Comparison of ENCODE assay signal across 17 cellular contexts in genomic region chr12:31361730-31362114, GRCh38. TPM values are rescaled to one million over a fixed set of nuclear protein-coding genes. Genes with fewer than 3 reads are reported as not detected.
DNase-seq lines count a peak whose midpoint lies in the region; ATAC-seq and TF ChIP-seq lines count a peak whose summit lies in the region.
"Had no signal": no experiment of that assay in that cellular context is flagged by ENCODE, and none has a peak within 500 bp of the region (broad histone marks: within the 10 kb centered on the region; RNA-seq: fewer than 3 reads in every experiment).

No MANE protein-coding gene starts in this region.

- no peak for TF ChIP-seq CTCF in osteoblast (IDR thresholded peaks at IDR 0.05; ENCODE audit: extremely low read depth, low read depth, low read length)

- H3K9me3 Mint-ChIP-seq in T-helper 2 cell treated with Interferon-gamma antibody and Interleukin-4, amounts not matched to agents 5 μg/mL and 100 μg/mL, for 36 hours = no peaks in the 10 kb centered on the region
- H3K9me3 Mint-ChIP-seq in immature natural killer cell = no peaks in the 10 kb centered on the region
- H3K9me3 Mint-ChIP-seq: naive thymus-derived CD8-positive, alpha-beta T cell; stimulated activated naive CD8-positive, alpha-beta T cell treated with anti-CD3 and anti-CD28 coated beads, Interleukin-15, Interleukin-2, amounts not matched to agents 100 ng/mL and 50 ng/mL, for 24 hours; T-cell had no signal

- H3K27ac ChIP-seq in osteoblast (ENCODE audit: low read depth, low read length) = no peak overlapping the region

- no peaks in the 10 kb centered on the region for H3K36me3 ChIP-seq in osteoblast (ENCODE audit: insufficient read depth, low read length)
- H3K36me3 ChIP-seq: BLaER1 had no signal

- H3K27ac Mint-ChIP-seq in T-helper 2 cell treated with Interferon-gamma antibody and Interleukin-4, amounts not matched to agents 5 μg/mL and 100 μg/mL, for 36 hours = peak overlapping the region; percentile 93
- H3K27ac Mint-ChIP-seq in T-helper 17 cell = peak overlapping the region; percentile 45
- peak overlapping the region; percentile 85 to 96 (median 94) for H3K27ac Mint-ChIP-seq in immature natural killer cell
- H3K27ac Mint-ChIP-seq: stimulated activated naive CD8-positive, alpha-beta T cell treated with anti-CD3 and anti-CD28 coated beads, Interleukin-15, Interleukin-2, amounts not matched to agents 100 ng/mL and 50 ng/mL, for 24 hours had no signal

- no peaks in the 10 kb centered on the region for H3K36me3 Mint-ChIP-seq in T-helper 2 cell treated with Interferon-gamma antibody and Interleukin-4, amounts not matched to agents 5 μg/mL and 100 μg/mL, for 36 hours (ENCODE audit: low read depth)
- no peaks in the 10 kb centered on the region for H3K36me3 Mint-ChIP-seq in T-helper 17 cell (ENCODE audit: low read depth)
- no peaks in the 10 kb centered on the region for H3K36me3 Mint-ChIP-seq in immature natural killer cell
- H3K36me3 Mint-ChIP-seq: naive thymus-derived CD8-positive, alpha-beta T cell; T-cell had no signal

- H3K9me3 ChIP-seq in T-helper 17 cell (ENCODE audit: control insufficient read depth, low read length, poor library complexity, severe bottlenecking) = no peaks in the 10 kb centered on the region
- H3K9me3 ChIP-seq in osteoblast (ENCODE audit: low read depth, low read length) = no peaks in the 10 kb centered on the region
- H3K9me3 ChIP-seq: BLaER1 had no signal

- no peak overlapping the region for H2AFZ ChIP-seq in osteoblast (ENCODE audit: low read length)

- no peaks in the 10 kb centered on the region for H3K27me3 ChIP-seq in osteoblast (ENCODE audit: insufficient read depth, low read length)
- H3K27me3 ChIP-seq: BLaER1 had no signal

- DNase-seq in T-helper 2 cell treated with Interferon-gamma antibody and Interleukin-4, amounts not matched to agents 5 μg/mL and 100 μg/mL, for 36 hours (ENCODE audit: low spot score) = no peak
- DNase-seq in T-helper 2 cell (no peak), T-helper 17 cell (no peak), immature natural killer cell (no peak), osteoblast (ENCODE audit: insufficient read length, low spot score, missing footprints) (no peak), germinal center (ENCODE audit: low spot score) (no peak), GOT3 (lab: John Stamatoyannopoulos, UW) (no peak), SW 1271 (lab: John Stamatoyannopoulos, UW) (no peak)
- DNase-seq: 8988T; activated CD4-positive, CD25-positive, alpha-beta regulatory T cell; aorta; foreskin melanocyte had no signal

- no peak overlapping the region for H3K4me3 ChIP-seq in osteoblast (ENCODE audit: insufficient read depth, low read length)
- H3K4me3 ChIP-seq: BLaER1 had no signal

- no peaks in the 10 kb centered on the region for H3K27me3 Mint-ChIP-seq in T-helper 2 cell treated with Interferon-gamma antibody and Interleukin-4, amounts not matched to agents 5 μg/mL and 100 μg/mL, for 36 hours (ENCODE audit: low read depth)
- H3K27me3 Mint-ChIP-seq in T-helper 17 cell (peaks cover 20% of the 10 kb centered on the region), immature natural killer cell (ENCODE audit: low read depth in 3 of 3) (peaks cover 0 to 4% (median 2%) of the 10 kb centered on the region in 3 donors)
- H3K27me3 Mint-ChIP-seq: naive thymus-derived CD8-positive, alpha-beta T cell; stimulated activated naive CD8-positive, alpha-beta T cell treated with anti-CD3 and anti-CD28 coated beads, Interleukin-15, Interleukin-2, amounts not matched to agents 100 ng/mL and 50 ng/mL, for 24 hours had no signal

- H3K4me1 Mint-ChIP-seq in T-helper 2 cell treated with Interferon-gamma antibody and Interleukin-4, amounts not matched to agents 5 μg/mL and 100 μg/mL, for 36 hours (ENCODE audit: low read depth) = peaks cover 21% of the 10 kb centered on the region
- peaks cover 12% of the 10 kb centered on the region for H3K4me1 Mint-ChIP-seq in T-helper 17 cell
- H3K4me1 Mint-ChIP-seq in immature natural killer cell = peaks cover 23 to 24% of the 10 kb centered on the region in 2 donors

- ATAC-seq in T-helper 17 cell = no peak
- ATAC-seq: Right ventricle myocardium inferior had no signal

- H4K20me1 ChIP-seq in osteoblast (ENCODE audit: insufficient read depth, low read length) = no peaks in the 10 kb centered on the region
- H4K20me1 ChIP-seq: BLaER1 had no signal

- no peaks in the 10 kb centered on the region for H3K4me1 ChIP-seq in osteoblast (ENCODE audit: insufficient read depth, low read length)

- no peak overlapping the region for H3K4me3 Mint-ChIP-seq in T-helper 2 cell treated with Interferon-gamma antibody and Interleukin-4, amounts not matched to agents 5 μg/mL and 100 μg/mL, for 36 hours
- H3K4me3 Mint-ChIP-seq in T-helper 17 cell (peak overlapping the region; percentile 76), immature natural killer cell (peak overlapping the region; percentile 75 to 88 (median 77))

- H3K79me2 ChIP-seq in osteoblast (ENCODE audit: insufficient read depth, low read length) = no peaks in the 10 kb centered on the region

- peak overlapping the region; percentile 47 for H3K4me2 ChIP-seq in osteoblast (ENCODE audit: insufficient read depth, low read length)

RNA-seq across cellular contexts. Expression of gene SINHCAF, which starts 35.8 kb away (rescaled TPM):
- total RNA-seq in T-helper 17 cell (10 to 100 TPM; 87.1 to 95.7 TPM), osteoblast (11.2 and 16.5 TPM in 2 replicates)
- 10 to 100 TPM; 36.8 to 45.7 (median 41.9) TPM for polyA plus RNA-seq in immature natural killer cell
